ENCODE assay signal across 14 cellular contexts in the genomic region with DNA sequence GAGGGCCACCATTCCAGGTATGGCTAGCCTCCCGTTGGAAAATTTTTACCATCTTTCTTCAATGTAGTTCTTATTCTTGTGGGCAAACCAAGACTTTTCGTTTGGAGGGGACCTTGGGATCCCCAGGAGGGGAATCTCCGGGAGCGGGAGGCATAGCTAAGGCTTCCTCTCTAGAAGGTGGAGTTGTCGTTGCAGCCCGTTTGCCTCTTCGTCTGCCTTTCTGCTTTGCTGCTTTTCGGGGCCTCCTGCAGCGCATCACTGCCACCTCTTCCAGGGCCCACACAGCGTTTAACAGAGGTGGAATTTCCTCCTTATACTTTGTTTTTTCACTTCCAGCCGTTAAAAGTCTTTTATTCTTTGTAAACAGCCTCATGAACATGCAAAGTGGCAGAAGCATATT. TPM values are rescaled to one million over a fixed set of nuclear protein-coding genes. Genes with fewer than 3 reads are reported as not detected.
DNase-seq lines count a peak whose midpoint lies in the region; ATAC-seq, FAIRE-seq and TF ChIP-seq lines count a peak whose summit lies in the region.
"Had no signal": no experiment of that assay in that cellular context is flagged by ENCODE, and none has a peak within 500 bp of the region (broad histone marks: within the 10 kb centered on the region; RNA-seq: fewer than 3 reads in every experiment).

No MANE protein-coding gene starts in this region.

- ATAC-seq in left lung: no peak

- no peak for TF ChIP-seq CTCF in left lung (IDR thresholded peaks at IDR 0.05)

- H3K27ac ChIP-seq in left lung: peak overlapping the region; percentile 42 to 79
- H3K27ac ChIP-seq in skin epidermis: peak overlapping the region in 13 of 21 experiments; percentile 2 to 91 (median 62)

- no peaks in the 10 kb centered on the region for H3K9me3 ChIP-seq in adipocyte (ENCODE audit: control insufficient read depth, low read length)
- no peaks in the 10 kb centered on the region for H3K9me3 ChIP-seq in left lung

- H3K27me3 ChIP-seq in H7 (ENCODE audit: control insufficient read depth, insufficient read depth, low read length): no peaks in the 10 kb centered on the region
- H3K27me3 ChIP-seq in adipocyte (replicated peaks; ENCODE audit: control insufficient read depth, insufficient read depth, low read length): no peaks in the 10 kb centered on the region
- H3K27me3 ChIP-seq in left lung: no peaks in the 10 kb centered on the region

- H3K36me3 ChIP-seq in H7 (replicated peaks; ENCODE audit: control insufficient read depth, insufficient read depth, low read length) (no peaks in the 10 kb centered on the region; the same call in 1 of the 2 replicates), adipocyte (ENCODE audit: control insufficient read depth, insufficient read depth, low read length, severe bottlenecking) (no peaks in the 10 kb centered on the region), left lung (no peaks in the 10 kb centered on the region)

- H3K4me3 ChIP-seq in H7 (ENCODE audit: insufficient read depth, low read depth, low read length) (no peak overlapping the region), adipocyte (ENCODE audit: low read length) (no peak overlapping the region), left lung (no peak overlapping the region), skin epidermis (no peak overlapping the region)

- DNase-seq in H7 (peak; percentile 51), adipocyte (ENCODE audit: low read depth) (no peak), left lung (peak; percentile 20 to 27), NCI-H69 (lab: John Stamatoyannopoulos, UW) (no peak), DMS 273 treated with DMSO at 0.1 percent for 48 hours (lab: John Stamatoyannopoulos, UW) (no peak), frontal cortex (ENCODE audit: low spot score in 2 of 2) (no peak)
- no peak for DNase-seq in stimulated activated CD4-positive, alpha-beta T cell treated with anti-CD3 and anti-CD28 coated beads, Interleukin-4, amount 100 ng/mL, for 24 hours
- DNase-seq: activated T-cell treated with anti-CD3 and anti-CD28 coated beads for 4 hours, DMS153, NCI-H1436, substantia nigra, T1000 had no signal

- H3K4me1 ChIP-seq in adipocyte (ENCODE audit: control insufficient read depth, insufficient read depth, low read length) (peaks cover 39% of the 10 kb centered on the region), left lung (peaks cover 24 to 56% of the 10 kb centered on the region in 2 donors)

- FAIRE-seq in frontal cortex (lab: Jason Lieb, UNC): no peak
- FAIRE-seq: colon had no signal

- H3K9ac ChIP-seq in adipocyte (ENCODE audit: low read length): peak overlapping the region; percentile 86

- intact Hi-C loops in left lung (cut with DNase I): no loop called here

RNA-seq across cellular contexts. Expression of a gene that starts 3.5 kb away (rescaled TPM):
- total RNA-seq in H7 (2014; rRNA removed; shearing (Covaris generic)): 278 and 328 TPM in 2 replicates
- total RNA-seq in left lung (1,000 to 10,000 TPM in 1 of 2 donors, 100 to 1,000 TPM in 1; 724 to 1,115 TPM), frontal cortex (1.6 TPM)

RNA-seq across cellular contexts. Expression of a gene that starts 10.3 kb away (rescaled TPM):
- 1,398 and 1,404 TPM in 2 replicates for total RNA-seq in H7 (2014; rRNA removed; shearing (Covaris generic))
- 100 to 1,000 TPM in 1 of 2 donors, 10 to 100 TPM in 1; 98.7 to 149 TPM for total RNA-seq in left lung
- total RNA-seq in frontal cortex: 6.9 TPM

RNA-seq across cellular contexts. Expression of a gene that starts 16.5 kb away (rescaled TPM):
- 374 and 379 TPM in 2 replicates for total RNA-seq in H7 (2014; rRNA removed; shearing (Covaris generic))
- total RNA-seq in left lung (100 to 1,000 TPM; 398 to 886 TPM), frontal cortex (5.3 TPM)

RNA-seq across cellular contexts. Expression of a gene that starts 24.8 kb away (rescaled TPM):
- not detected in 2 replicates for total RNA-seq in H7 (2014; rRNA removed; shearing (Covaris generic))
- not detected for total RNA-seq in left lung
- not detected for total RNA-seq in frontal cortex

RNA-seq across cellular contexts. Expression of a gene that starts 35.2 kb away (rescaled TPM):
- total RNA-seq in H7 (2014; rRNA removed; shearing (Covaris generic)): 69.0 and 102 TPM in 2 replicates
- total RNA-seq in left lung (10 to 100 TPM; 47.7 to 75.3 TPM), frontal cortex (0.41 TPM)

Comparison
In these comparisons a context has a peak if more than half of its experiments do, and no peak if none do; other contexts are left out.
1. DNase-seq: peak in H7 (single experiment) and left lung (2 of 2); none in adipocyte (single experiment), NCI-H69 (single experiment), DMS 273 treated with DMSO at 0.1 percent for 48 hours (single experiment), stimulated activated CD4-positive, alpha-beta T cell treated with anti-CD3 and anti-CD28 coated beads, Interleukin-4, amount 100 ng/mL, for 24 hours (single experiment) and frontal cortex (0 of 2).
2. RNA of a gene that starts 3.5 kb away (total RNA-seq): 724 to 1,115 TPM in left lung and 278 to 328 TPM in H7; 1.6 TPM in frontal cortex (single experiment); every median in the first group is over 100 times any median in the second.
3. RNA of a gene that starts 10.3 kb away (total RNA-seq): 1,398 to 1,404 TPM in H7 and 98.7 to 149 TPM in left lung; 6.9 TPM in frontal cortex (single experiment); every median in the first group is over 10 times any median in the second.
4. RNA of a gene that starts 16.5 kb away (total RNA-seq): 398 to 886 TPM in left lung and 374 to 379 TPM in H7; 5.3 TPM in frontal cortex (single experiment); every median in the first group is over 10 times any median in the second.